In the genomic region with DNA sequence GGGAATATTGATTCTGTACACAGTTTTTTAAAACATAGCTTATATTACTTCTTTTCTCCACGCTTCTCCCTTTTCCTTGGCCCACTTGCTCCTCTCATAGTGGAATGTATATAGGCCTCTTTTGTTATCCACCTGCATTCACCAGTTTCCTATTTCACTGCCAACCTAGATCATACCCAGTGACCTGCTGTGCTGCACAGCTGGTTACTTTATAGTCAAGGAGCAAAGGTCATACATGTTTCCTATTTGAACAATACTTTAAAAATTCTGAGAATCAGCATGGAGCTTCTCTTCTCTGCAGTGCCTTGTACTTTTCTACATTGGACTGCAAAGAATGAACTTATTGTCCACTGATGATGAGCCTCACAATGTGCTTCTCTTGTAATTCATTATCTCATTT, we compare ENCODE assay signal across 1 cellular context.
TF ChIP-seq lines count a peak whose summit lies in the region.

No MANE protein-coding gene starts in this region.

TF ChIP-seq in SK-N-SH, 30 proteins besides CTCF, POLR2A, EP300 and RAD21 (continued from another document):
- TF ChIP-seq REST (IDR thresholded peaks at IDR 0.05; ENCODE audit: low read depth, low read length) (no peak), RCOR1 (IDR thresholded peaks at IDR 0.05; ENCODE audit: low read length) (no peak), GATA2 (CRISPR knock-in tag; IDR thresholded peaks at IDR 0.05) (no peak), TEAD4 (IDR thresholded peaks at IDR 0.05; ENCODE audit: borderline replicate concordance, insufficient read depth) (no peak), RFX5 (IDR thresholded peaks at IDR 0.05; ENCODE audit: low read length) (no peak)
- TF ChIP-seq, protein P1, sequence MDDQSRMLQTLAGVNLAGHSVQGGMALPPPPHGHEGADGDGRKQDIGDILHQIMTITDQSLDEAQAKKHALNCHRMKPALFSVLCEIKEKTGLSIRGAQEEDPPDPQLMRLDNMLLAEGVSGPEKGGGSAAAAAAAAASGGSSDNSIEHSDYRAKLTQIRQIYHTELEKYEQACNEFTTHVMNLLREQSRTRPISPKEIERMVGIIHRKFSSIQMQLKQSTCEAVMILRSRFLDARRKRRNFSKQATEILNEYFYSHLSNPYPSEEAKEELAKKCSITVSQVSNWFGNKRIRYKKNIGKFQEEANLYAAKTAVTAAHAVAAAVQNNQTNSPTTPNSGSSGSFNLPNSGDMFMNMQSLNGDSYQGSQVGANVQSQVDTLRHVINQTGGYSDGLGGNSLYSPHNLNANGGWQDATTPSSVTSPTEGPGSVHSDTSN (IDR thresholded peaks at IDR 0.05), result no peak
